Comparison of ENCODE assay signal across 8 cellular contexts in genomic region chr5:137753227-137753985, GRCh38. TPM values are rescaled to one million over a fixed set of nuclear protein-coding genes. Genes with fewer than 3 reads are reported as not detected.
DNase-seq lines count a peak whose midpoint lies in the region; ATAC-seq, FAIRE-seq and TF ChIP-seq lines count a peak whose summit lies in the region.

No MANE protein-coding gene starts in this region.

- peaks cover 58% of the 10 kb centered on the region for H3K36me3 Mint-ChIP-seq in Calu3 (ENCODE audit: insufficient read depth, unreplicated experiment)
- peaks cover 37% of the 10 kb centered on the region for H3K36me3 Mint-ChIP-seq in activated naive CD8-positive, alpha-beta T cell treated with anti-CD3 and anti-CD28 coated beads, Interleukin-2, amount 50 U/mL, for 24 hours (ENCODE audit: low read depth)

- peak overlapping the region; percentile 94 for H3K9ac ChIP-seq in rectal smooth muscle tissue (ENCODE audit: low read length)

- H3K36me3 ChIP-seq in HAP-1 (replicated peaks) (peaks cover 26% of the 10 kb centered on the region), RWPE2 (ENCODE audit: low read depth) (peaks cover 38% of the 10 kb centered on the region), left ventricle myocardium inferior (no peaks in the 10 kb centered on the region), rectal smooth muscle tissue (ENCODE audit: control insufficient read depth, insufficient read depth, low read length) (no peaks in the 10 kb centered on the region)

- H3K27ac ChIP-seq in RWPE2 (ENCODE audit: poor library complexity, severe bottlenecking) (peak overlapping the region; percentile 80), left ventricle myocardium inferior (replicated peaks) (peak overlapping the region; percentile 95), rectal smooth muscle tissue (ENCODE audit: low read depth, low read length) (peak overlapping the region; percentile 99)

- ATAC-seq in RWPE2 (ENCODE audit: low read depth) = peak; percentile 3
- no peak for ATAC-seq in activated naive CD8-positive, alpha-beta T cell treated with anti-CD3 and anti-CD28 coated beads, Interleukin-2, amount 50 U/mL, for 24 hours

- DNase-seq in Calu3 (peak; percentile 28), HAP-1 (ENCODE audit: low spot score in 2 of 2) (peak in 1 of 2 experiments; percentile 56), RWPE2 (ENCODE audit: low spot score) (peak; percentile 74), left ventricle myocardium inferior (peak; percentile 58), SW480 (ENCODE audit: low spot score) (no peak), GM19239 (ENCODE audit: insufficient read length, low spot score) (no peak)
- DNase-seq in activated naive CD8-positive, alpha-beta T cell treated with anti-CD3 and anti-CD28 coated beads, Interleukin-2, amount 50 U/mL, for 24 hours = peak; percentile 44

- in situ Hi-C loops in HAP-1 (cut with MboI; ENCODE audit: low sequenced_read_pairs) = loop anchor here (25.0 kb wide), 1 partner anchor 384 kb away; the partner anchor contains the start of gene NME5

- H3K9me3 ChIP-seq in HAP-1 = 0 out of 2 replicates have a peak, but pooled peaks cover 3% of the 10 kb centered on the region
- H3K9me3 ChIP-seq in RWPE2 (ENCODE audit: severe bottlenecking) = no peaks in the 10 kb centered on the region
- H3K9me3 ChIP-seq in left ventricle myocardium inferior (replicated peaks) = no peaks in the 10 kb centered on the region

- H3K4me1 ChIP-seq in HAP-1 = peaks cover 5% of the 10 kb centered on the region; the same call in 1 of the 2 replicates
- peaks cover 6% of the 10 kb centered on the region for H3K4me1 ChIP-seq in RWPE2 (ENCODE audit: insufficient read depth, poor library complexity, severe bottlenecking)
- peaks cover 65% of the 10 kb centered on the region for H3K4me1 ChIP-seq in left ventricle myocardium inferior
- H3K4me1 ChIP-seq in rectal smooth muscle tissue (ENCODE audit: control insufficient read depth, insufficient read depth, low read length) = peaks cover 9% of the 10 kb centered on the region

- no peaks in the 10 kb centered on the region for H3K9me3 Mint-ChIP-seq in Calu3 (ENCODE audit: low read depth, unreplicated experiment)
- no peaks in the 10 kb centered on the region for H3K9me3 Mint-ChIP-seq in activated naive CD8-positive, alpha-beta T cell treated with anti-CD3 and anti-CD28 coated beads, Interleukin-2, amount 50 U/mL, for 24 hours

- intact Hi-C loops in Calu3 (cut with micrococcal nuclease; ENCODE audit: unreplicated experiment) = no loop called here
- intact Hi-C loops in left ventricle myocardium inferior (cut with micrococcal nuclease) = no loop called here

- H3K4me3 ChIP-seq in HAP-1 (peak overlapping the region; percentile 88), RWPE2 (ENCODE audit: severe bottlenecking) (peak overlapping the region; percentile 59), left ventricle myocardium inferior (peak overlapping the region; percentile 85), rectal smooth muscle tissue (ENCODE audit: low read length) (peak overlapping the region; percentile 97)

- H3K27me3 ChIP-seq in HAP-1 (ENCODE audit: low read depth) = no peaks in the 10 kb centered on the region
- no peaks in the 10 kb centered on the region for H3K27me3 ChIP-seq in RWPE2 (ENCODE audit: insufficient read depth, poor library complexity, severe bottlenecking)
- no peaks in the 10 kb centered on the region for H3K27me3 ChIP-seq in left ventricle myocardium inferior (ENCODE audit: low read depth)
- no peaks in the 10 kb centered on the region for H3K27me3 ChIP-seq in rectal smooth muscle tissue (ENCODE audit: control insufficient read depth, insufficient read depth, low read length)

- no peaks in the 10 kb centered on the region for H3K27me3 Mint-ChIP-seq in Calu3 (ENCODE audit: unreplicated experiment)
- H3K27me3 Mint-ChIP-seq in activated naive CD8-positive, alpha-beta T cell treated with anti-CD3 and anti-CD28 coated beads, Interleukin-2, amount 50 U/mL, for 24 hours = no peaks in the 10 kb centered on the region

- peak overlapping the region; percentile 100 for H3K27ac Mint-ChIP-seq in Calu3 (ENCODE audit: unreplicated experiment)
- H3K27ac Mint-ChIP-seq in activated naive CD8-positive, alpha-beta T cell treated with anti-CD3 and anti-CD28 coated beads, Interleukin-2, amount 50 U/mL, for 24 hours = peak overlapping the region; percentile 99

- no peak for FAIRE-seq in GM19239 (lab: Jason Lieb, UNC)

- CTCF ChIA-PET in Calu3 (lab: Charles Lee) = interaction anchor here (0.5 to 1.9 kb wide), 7 partner anchors 11 to 1721 kb away, joined by 3 to 8 read pairs (median 5); no protein-coding TSS in a partner anchor

- BruUV-seq in Calu3 (replicated peaks; lab: Mats Ljungman, UMichigan) = TSS peak; percentile 84

- TF ChIP-seq CTCF in Calu3 (IDR thresholded peaks at IDR 0.05; ENCODE audit: unreplicated experiment) (no peak), RWPE2 (IDR thresholded peaks at IDR 0.05; ENCODE audit: poor library complexity, severe bottlenecking) (no peak), left ventricle myocardium inferior (IDR thresholded peaks at IDR 0.05; ENCODE audit: borderline replicate concordance) (no peak)

- H3K4me1 Mint-ChIP-seq in Calu3 (ENCODE audit: low read depth, unreplicated experiment) = peaks cover 22% of the 10 kb centered on the region
- H3K4me1 Mint-ChIP-seq in activated naive CD8-positive, alpha-beta T cell treated with anti-CD3 and anti-CD28 coated beads, Interleukin-2, amount 50 U/mL, for 24 hours = peaks cover 33% of the 10 kb centered on the region

- H3K4me3 Mint-ChIP-seq in Calu3 (ENCODE audit: low read depth, unreplicated experiment) = peak overlapping the region; percentile 97
- peak overlapping the region; percentile 89 for H3K4me3 Mint-ChIP-seq in activated naive CD8-positive, alpha-beta T cell treated with anti-CD3 and anti-CD28 coated beads, Interleukin-2, amount 50 U/mL, for 24 hours

RNA-seq across cellular contexts. Expression of gene HNRNPA0, which starts 0.8 kb away (rescaled TPM):
- total RNA-seq in Calu3 (2022) (40.5 and 42.3 TPM in 2 replicates), left ventricle myocardium inferior (13.1 TPM)

RNA-seq across cellular contexts. Expression of gene KLHL3, which starts 17.5 kb away (rescaled TPM):
- total RNA-seq in Calu3 (2022) (16.9 and 18.2 TPM in 2 replicates), left ventricle myocardium inferior (26.3 TPM)

Comparison
In these comparisons a context has a peak if more than half of its experiments do, and no peak if none do; other contexts are left out.
1. DNase-seq: peak in Calu3 (single experiment), RWPE2 (single experiment), activated naive CD8-positive, alpha-beta T cell treated with anti-CD3 and anti-CD28 coated beads, Interleukin-2, amount 50 U/mL, for 24 hours (single experiment) and left ventricle myocardium inferior (single experiment); none in SW480 (single experiment) and GM19239 (single experiment).
2. Peak in every context shown above with its lines, with median percentiles within 50 percentile points of each other: H3K4me3 ChIP-seq and H3K27ac ChIP-seq.